In genomic region chr12:4353785-4354208, GRCh38 we compare ENCODE assay signal across 8 cellular contexts. TPM values are rescaled to one million over a fixed set of nuclear protein-coding genes. Genes with fewer than 3 reads are reported as not detected.
DNase-seq lines count a peak whose midpoint lies in the region; ATAC-seq, FAIRE-seq and TF ChIP-seq lines count a peak whose summit lies in the region.

No MANE protein-coding gene starts in this region.

- H3K4me1 ChIP-seq in GM23338 (ENCODE audit: insufficient read depth) (no peaks in the 10 kb centered on the region), parathyroid adenoma (no peaks in the 10 kb centered on the region)

- no peaks in the 10 kb centered on the region for H3K9me2 ChIP-seq in GM23338 (ENCODE audit: insufficient read depth)

- no peak overlapping the region for H3K27ac Mint-ChIP-seq in GM23338

- H3K27me3 Mint-ChIP-seq in GM23338 (ENCODE audit: insufficient read depth, low read depth, poor library complexity): peaks cover 6% of the 10 kb centered on the region

- peaks cover 4% of the 10 kb centered on the region for H3K4me1 Mint-ChIP-seq in GM23338

- H3K9me3 ChIP-seq in parathyroid adenoma (ENCODE audit: control insufficient read depth, low read length): no peaks in the 10 kb centered on the region

- no peaks in the 10 kb centered on the region; the same call in 1 of the 2 replicates for H4K20me1 ChIP-seq in GM23338 (replicated peaks; ENCODE audit: insufficient read depth)

- peak; percentile 28 for FAIRE-seq in colon (lab: Jason Lieb, UNC)

- peaks cover 31% of the 10 kb centered on the region for H3K36me3 Mint-ChIP-seq in GM23338 (ENCODE audit: low read depth)

- H3K4me3 ChIP-seq in GM23338 (no peak overlapping the region), parathyroid adenoma (ENCODE audit: low read depth, low read length) (no peak overlapping the region)

- TF ChIP-seq CTCF in AG09319 (IDR thresholded peaks at IDR 0.05; ENCODE audit: low read depth, low read length): peak; percentile 27
- TF ChIP-seq CTCF in GM23338 (conservative IDR thresholded peaks at IDR 0.05; ENCODE audit: low read depth in 2 of 2): peak; percentile 61 to 66
- peak; percentile 27 for TF ChIP-seq CTCF in parathyroid adenoma (IDR thresholded peaks at IDR 0.05)

- H3K4me3 Mint-ChIP-seq in GM23338: no peak overlapping the region

- peaks cover 7% of the 10 kb centered on the region; the same call in 2 of the 3 replicates for H3K9me3 Mint-ChIP-seq in GM23338

- H3F3A ChIP-seq in GM23338 (replicated peaks; ENCODE audit: low read depth): no peaks in the 10 kb centered on the region

- H3K36me3 ChIP-seq in GM23338 (ENCODE audit: insufficient read depth) (peaks cover 35% of the 10 kb centered on the region), parathyroid adenoma (ENCODE audit: control insufficient read depth, insufficient read depth, low read length) (no peaks in the 10 kb centered on the region)

- H2AFZ ChIP-seq in GM23338 (no peak overlapping the region), parathyroid adenoma (no peak overlapping the region)

- no peak overlapping the region for H3K9ac ChIP-seq in parathyroid adenoma

- H3K4me2 ChIP-seq in GM23338 (no peak overlapping the region), parathyroid adenoma (ENCODE audit: low read length) (no peak overlapping the region)

- H3K79me2 ChIP-seq in GM23338 (replicated peaks; ENCODE audit: insufficient read depth): no peaks in the 10 kb centered on the region
- H3K79me2 ChIP-seq in parathyroid adenoma: no peaks in the 10 kb centered on the region

- H3K27me3 ChIP-seq in GM23338 (ENCODE audit: insufficient read depth) (no peaks in the 10 kb centered on the region), parathyroid adenoma (ENCODE audit: control insufficient read depth, insufficient read depth, low read length) (no peaks in the 10 kb centered on the region)

- peak; percentile 79 for ATAC-seq in GM23338
- ATAC-seq in GM18861 (IDR thresholded peaks at IDR 0.05; ENCODE audit: unreplicated experiment): no peak
- no peak for ATAC-seq in HG02870 (IDR thresholded peaks at IDR 0.05; ENCODE audit: unreplicated experiment)

- DNase-seq in AG09319 (ENCODE audit: extremely low read depth, low read depth) (no peak), GM23338 (ENCODE audit: low spot score) (peak; percentile 68), T-helper 22 cell (ENCODE audit: low read depth) (peak; percentile 30), HuH-7 (ENCODE audit: low spot score) (no peak)

- no peak overlapping the region for H3K27ac ChIP-seq in GM23338 (ENCODE audit: low read depth)
- H3K27ac ChIP-seq in parathyroid adenoma: no peak overlapping the region

TF ChIP-seq in GM23338, 12 proteins besides CTCF, POLR2A, EP300 and RAD21 (continues in another document):
- TF ChIP-seq STAT1 (IDR thresholded peaks at IDR 0.05; ENCODE audit: unreplicated experiment) (no peak), NANOG (IDR thresholded peaks at IDR 0.05; ENCODE audit: borderline replicate concordance) (no peak), EZH2phosphoT487 (IDR thresholded peaks at IDR 0.05; ENCODE audit: unreplicated experiment) (no peak), ETS1 (IDR thresholded peaks at IDR 0.05) (no peak), ZNF331 (CRISPR knock-in tag; IDR thresholded peaks at IDR 0.05; ENCODE audit: low read depth) (no peak), ZNF462 (CRISPR knock-in tag; IDR thresholded peaks at IDR 0.05) (no peak), JUNB (IDR thresholded peaks at IDR 0.05; ENCODE audit: unreplicated experiment) (no peak), ZNF114 (CRISPR knock-in tag; IDR thresholded peaks at IDR 0.05) (no peak), EZH2 (IDR thresholded peaks at IDR 0.05; ENCODE audit: low read depth, unreplicated experiment) (no peak)

RNA-seq across cellular contexts. Expression of gene FGF23, which starts 25.7 kb away (rescaled TPM):
- 0.23 and 0.56 TPM in 2 replicates for total RNA-seq in GM23338 (2014; rRNA removed; shearing (Covaris generic))
- 0.19 and 0.44 TPM in 2 replicates for polyA plus RNA-seq in GM23338 (2016; fragmentation: Nextera tagmentation; extraction: Ambion mirVana)

RNA-seq across cellular contexts. Expression of gene TIGAR, which starts 32.8 kb away (rescaled TPM):
- 10.4 and 17.0 TPM in 2 replicates for total RNA-seq in GM23338 (2014; rRNA removed; shearing (Covaris generic))
- 9.3 and 13.3 TPM in 2 replicates for polyA plus RNA-seq in GM23338 (2016; fragmentation: Nextera tagmentation; extraction: Ambion mirVana)

Comparison
In these comparisons a context has a peak if more than half of its experiments do, and no peak if none do; other contexts are left out.
1. DNase-seq: peak in GM23338 (single experiment) and T-helper 22 cell (single experiment); none in AG09319 (single experiment) and HuH-7 (single experiment).
2. Peak in every context shown above with its lines, with median percentiles within 50 percentile points of each other: CTCF ChIP-seq.